Comparison of ENCODE assay signal across 20 cellular contexts in genomic region chr1:37493336-37494098, GRCh38. TPM values are rescaled to one million over a fixed set of nuclear protein-coding genes. Genes with fewer than 3 reads are reported as not detected.
A peak's percentile ranks its signal among the peaks of the same experiment; 100 is the strongest.
DNase-seq lines count a peak whose midpoint lies in the region; ATAC-seq and TF ChIP-seq lines count a peak whose summit lies in the region.
"Had no signal": no experiment of that assay in that cellular context is flagged by ENCODE, and none has a peak within 500 bp of the region (broad histone marks: within the 10 kb centered on the region; RNA-seq: fewer than 3 reads in every experiment).

No MANE protein-coding gene starts in this region.

- peak overlapping the region; percentile 42 for H3K27ac Mint-ChIP-seq in activated CD4-positive, alpha-beta T cell treated with anti-CD3 and anti-CD28 coated beads, Interleukin-2, amount 10 ng/mL, durations not matched to agents 24 days and 14 days
- H3K27ac Mint-ChIP-seq in CD4-positive, alpha-beta T cell: peak overlapping the region; percentile 32
- peak overlapping the region; percentile 12 for H3K27ac Mint-ChIP-seq in T-helper 1 cell treated with Interleukin-12 subunit alpha and Interleukin-12 subunit beta and Interleukin-4 antibody, amounts not matched to agents 30 μg/mL and 1 μg/mL, for 36 hours
- peak overlapping the region; percentile 7 to 42 for H3K27ac Mint-ChIP-seq in effector memory CD8-positive, alpha-beta T cell

- H3K4me1 Mint-ChIP-seq in activated CD4-positive, alpha-beta T cell treated with anti-CD3 and anti-CD28 coated beads, Interleukin-2, amount 10 ng/mL, durations not matched to agents 24 days and 14 days: peaks cover 6% of the 10 kb centered on the region
- H3K4me1 Mint-ChIP-seq in CD4-positive, alpha-beta T cell (ENCODE audit: low read depth): peaks cover 16% of the 10 kb centered on the region
- peaks cover 6% of the 10 kb centered on the region for H3K4me1 Mint-ChIP-seq in T-helper 1 cell treated with Interleukin-12 subunit alpha and Interleukin-12 subunit beta and Interleukin-4 antibody, amounts not matched to agents 30 μg/mL and 1 μg/mL, for 36 hours (ENCODE audit: low read depth)
- H3K4me1 Mint-ChIP-seq in effector memory CD8-positive, alpha-beta T cell (ENCODE audit: low read depth in 2 of 2): peaks cover 0 to 4% of the 10 kb centered on the region in 2 donors

- no peak overlapping the region for H3K4me3 Mint-ChIP-seq in activated CD4-positive, alpha-beta T cell treated with anti-CD3 and anti-CD28 coated beads, Interleukin-2, amount 10 ng/mL, durations not matched to agents 24 days and 14 days
- no peak overlapping the region for H3K4me3 Mint-ChIP-seq in CD4-positive, alpha-beta T cell
- no peak overlapping the region for H3K4me3 Mint-ChIP-seq in T-helper 1 cell treated with Interleukin-12 subunit alpha and Interleukin-12 subunit beta and Interleukin-4 antibody, amounts not matched to agents 30 μg/mL and 1 μg/mL, for 36 hours
- no peak overlapping the region for H3K4me3 Mint-ChIP-seq in effector memory CD8-positive, alpha-beta T cell

- no peaks in the 10 kb centered on the region for H3K27me3 Mint-ChIP-seq in activated CD4-positive, alpha-beta T cell treated with anti-CD3 and anti-CD28 coated beads, Interleukin-2, amount 10 ng/mL, durations not matched to agents 24 days and 14 days
- H3K27me3 Mint-ChIP-seq in CD4-positive, alpha-beta T cell: no peaks in the 10 kb centered on the region
- no peaks in the 10 kb centered on the region for H3K27me3 Mint-ChIP-seq in T-helper 1 cell treated with Interleukin-12 subunit alpha and Interleukin-12 subunit beta and Interleukin-4 antibody, amounts not matched to agents 30 μg/mL and 1 μg/mL, for 36 hours (ENCODE audit: low read depth)
- H3K27me3 Mint-ChIP-seq in effector memory CD8-positive, alpha-beta T cell: no peaks in the 10 kb centered on the region
- H3K27me3 Mint-ChIP-seq: IgD-negative memory B cell had no signal

- intact Hi-C loops in activated CD4-positive, alpha-beta T cell treated with anti-CD3 and anti-CD28 coated beads, Interleukin-2, amount 10 ng/mL, durations not matched to agents 24 days and 14 days (cut with micrococcal nuclease): no loop called here
- intact Hi-C loops in CD4-positive, alpha-beta T cell (cut with DNase I, micrococcal nuclease): no loop called here

- no peak overlapping the region for H3K27ac ChIP-seq in CD4-positive, alpha-beta T cell (ENCODE audit: low read depth, low read length)
- H3K27ac ChIP-seq: spleen had no signal

- no peak for ATAC-seq in CD4-positive, alpha-beta T cell (ENCODE audit: poor library complexity)
- no peak for ATAC-seq in effector memory CD8-positive, alpha-beta T cell (replicated peaks)
- no peak for ATAC-seq in HG02588 (IDR thresholded peaks at IDR 0.05; ENCODE audit: unreplicated experiment)

- TF ChIP-seq CTCF in CD4-positive, alpha-beta T cell (IDR thresholded peaks at IDR 0.05): no peak

- no peaks in the 10 kb centered on the region for H3K9me3 ChIP-seq in CD4-positive, alpha-beta T cell (ENCODE audit: control insufficient read depth, low read length)
- H3K9me3 ChIP-seq: spleen had no signal

- DNase-seq in activated CD4-positive, alpha-beta T cell treated with anti-CD3 and anti-CD28 coated beads, Interleukin-2, amount 10 ng/mL, durations not matched to agents 24 days and 14 days: no peak
- DNase-seq in activated CD4-positive, alpha-beta T cell treated with anti-CD3 and anti-CD28 coated beads for 4 hours: no peak
- no peak for DNase-seq in CD4-positive, alpha-beta T cell
- no peak for DNase-seq in effector memory CD8-positive, alpha-beta T cell
- DNase-seq in ureter (ENCODE audit: low spot score) (no peak), amniotic stem cell (lab: John Stamatoyannopoulos, UW) (no peak)
- DNase-seq: 8988T; cerebellar nuclear complex; EL; foreskin melanocyte; hippocampal formation; NCI-H82; OCI-M1; retina; SHP77 treated with DMSO at 0.1 percent for 48 hours; spleen; stimulated activated CD4-positive, alpha-beta T cell treated with anti-CD3 and anti-CD28 coated beads, Interleukin-4, amount 100 ng/mL, for 24 hours had no signal

- POLR2A ChIA-PET in CD4-positive, alpha-beta T cell (lab: Charles Lee): no interaction called here

- no peaks in the 10 kb centered on the region for H3K9me3 Mint-ChIP-seq in activated CD4-positive, alpha-beta T cell treated with anti-CD3 and anti-CD28 coated beads, Interleukin-2, amount 10 ng/mL, durations not matched to agents 24 days and 14 days
- H3K9me3 Mint-ChIP-seq in CD4-positive, alpha-beta T cell: no peaks in the 10 kb centered on the region
- H3K9me3 Mint-ChIP-seq in T-helper 1 cell treated with Interleukin-12 subunit alpha and Interleukin-12 subunit beta and Interleukin-4 antibody, amounts not matched to agents 30 μg/mL and 1 μg/mL, for 36 hours: no peaks in the 10 kb centered on the region
- H3K9me3 Mint-ChIP-seq in effector memory CD8-positive, alpha-beta T cell: no peaks in the 10 kb centered on the region
- H3K9me3 Mint-ChIP-seq: IgD-negative memory B cell had no signal

- no peaks in the 10 kb centered on the region for H3K27me3 ChIP-seq in CD4-positive, alpha-beta T cell (ENCODE audit: control insufficient read depth, insufficient read depth, low read length)
- H3K27me3 ChIP-seq: spleen had no signal

- H3K36me3 Mint-ChIP-seq in activated CD4-positive, alpha-beta T cell treated with anti-CD3 and anti-CD28 coated beads, Interleukin-2, amount 10 ng/mL, durations not matched to agents 24 days and 14 days (ENCODE audit: low read depth): peaks cover 32% of the 10 kb centered on the region
- peaks cover 68% of the 10 kb centered on the region for H3K36me3 Mint-ChIP-seq in CD4-positive, alpha-beta T cell (ENCODE audit: low read depth)
- peaks cover 16% of the 10 kb centered on the region for H3K36me3 Mint-ChIP-seq in T-helper 1 cell treated with Interleukin-12 subunit alpha and Interleukin-12 subunit beta and Interleukin-4 antibody, amounts not matched to agents 30 μg/mL and 1 μg/mL, for 36 hours (ENCODE audit: low read depth)
- H3K36me3 Mint-ChIP-seq in effector memory CD8-positive, alpha-beta T cell (ENCODE audit: insufficient read depth): peaks cover 85% of the 10 kb centered on the region

- CTCF ChIA-PET in CD4-positive, alpha-beta T cell (lab: Charles Lee): interaction anchor here (1.2 kb wide), 1 partner anchor 20 kb away, joined by 3 read pairs; no protein-coding TSS in a partner anchor

RNA-seq across cellular contexts. Expression of gene ZC3H12A, which starts 19.1 kb away (rescaled TPM):
- total RNA-seq in activated CD4-positive, alpha-beta T cell treated with anti-CD3 and anti-CD28 coated beads, Interleukin-2, amount 10 ng/mL, durations not matched to agents 24 days and 14 days: 39.3 and 40.4 TPM in 2 replicates
- 100 to 1,000 TPM; 164 to 165 TPM for total RNA-seq in CD4-positive, alpha-beta T cell
- 56.6 TPM for total RNA-seq in ureter

RNA-seq across cellular contexts. Expression of gene MEAF6, which starts 21.0 kb away (rescaled TPM):
- 94.4 and 95.6 TPM in 2 replicates for total RNA-seq in activated CD4-positive, alpha-beta T cell treated with anti-CD3 and anti-CD28 coated beads, Interleukin-2, amount 10 ng/mL, durations not matched to agents 24 days and 14 days
- total RNA-seq in CD4-positive, alpha-beta T cell: 10 to 100 TPM; 39.0 to 41.5 TPM
- total RNA-seq in ureter: 60.7 TPM
